In the genomic region with DNA sequence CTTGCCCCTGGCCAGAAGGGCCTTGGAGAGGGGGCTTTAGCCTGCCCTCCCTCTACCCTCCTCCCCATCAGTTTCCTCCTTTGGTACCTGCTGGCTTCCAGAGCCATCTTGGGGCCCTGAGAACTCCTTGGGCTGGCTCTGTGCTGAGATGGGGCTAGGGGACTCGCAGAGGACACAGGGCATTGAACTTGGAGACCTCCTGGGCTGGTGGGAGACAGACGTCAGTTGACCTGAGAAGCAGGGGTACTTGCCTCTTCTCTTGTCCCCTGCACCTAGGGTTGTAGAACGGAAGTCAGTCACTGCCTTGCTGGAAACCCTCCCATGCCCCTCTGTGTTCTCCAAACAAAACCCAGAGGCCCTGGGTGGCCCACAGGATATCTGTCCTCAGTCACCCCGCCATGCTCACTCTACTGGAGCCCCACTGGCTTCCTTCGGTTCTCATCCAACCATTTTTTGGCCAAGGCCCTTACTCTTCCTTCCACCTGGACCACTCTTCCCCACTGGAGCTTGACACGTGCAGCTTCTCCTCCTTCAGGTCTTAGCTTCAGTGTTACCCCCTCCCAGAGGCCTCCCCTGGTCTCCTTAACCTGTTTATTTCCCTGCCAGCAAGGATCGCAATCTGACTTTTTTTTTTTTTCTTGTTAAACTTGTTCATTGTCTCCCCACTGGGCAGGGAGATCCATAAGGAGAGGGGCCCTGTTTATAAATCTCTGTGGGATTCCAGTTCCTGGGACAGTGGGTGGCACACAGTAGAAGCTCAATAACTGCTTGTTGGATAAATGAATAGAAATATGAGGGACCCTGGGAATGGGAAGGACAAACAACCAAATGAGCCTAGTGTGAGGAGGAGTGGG, we compare ENCODE assay signal across 8 cellular contexts. TPM values are rescaled to one million over a fixed set of nuclear protein-coding genes. Genes with fewer than 3 reads are reported as not detected.
DNase-seq lines count a peak whose midpoint lies in the region; ATAC-seq, FAIRE-seq and TF ChIP-seq lines count a peak whose summit lies in the region.

No MANE protein-coding gene starts in this region.

- intact Hi-C loops in Panc1 (cut with micrococcal nuclease; ENCODE audit: unreplicated experiment): loop anchor here (2.0 kb wide), 1 partner anchor 62 kb away; a partner anchor contains a TSS

- no peak overlapping the region for H2AK5ac ChIP-seq in H9 (ENCODE audit: insufficient read length, low read length)

- no peaks in the 10 kb centered on the region for H3K27me3 ChIP-seq in H9 (ENCODE audit: insufficient read depth, low read length)
- H3K27me3 ChIP-seq in Panc1 (ENCODE audit: control insufficient read depth, insufficient read depth, low read length): no peaks in the 10 kb centered on the region

- H3K4ac ChIP-seq in H9 (ENCODE audit: low read depth, low read length): no peak overlapping the region

- H3K9ac ChIP-seq in H9 (ENCODE audit: extremely low read depth, insufficient read length, low read length): peak overlapping the region; percentile 60

- FAIRE-seq in GM12891 (lab: Jason Lieb, UNC): peak; percentile 5

- no peaks in the 10 kb centered on the region for H3K23me2 ChIP-seq in H9 (ENCODE audit: insufficient read length, low read depth, low read length, poor library complexity, severe bottlenecking)

- H3K79me2 ChIP-seq in H9 (ENCODE audit: insufficient read depth, low read length): peaks cover 5% of the 10 kb centered on the region; the same call in 1 of the 2 replicates

- H3K9me3 ChIP-seq in H9 (ENCODE audit: control insufficient read depth, low read depth, low read length) (no peaks in the 10 kb centered on the region), Panc1 (ENCODE audit: control insufficient read depth, insufficient read depth, low read depth, low read length) (no peaks in the 10 kb centered on the region; the same call in 1 of the 2 replicates)

- no peak overlapping the region for H2BK20ac ChIP-seq in H9 (ENCODE audit: low read depth, low read length, poor library complexity, severe bottlenecking)

- H4K5ac ChIP-seq in H9 (ENCODE audit: insufficient read length, low read depth, low read length): no peak overlapping the region

- WGBS in H9 (ENCODE audit: extremely low coverage, insufficient read length, low lambda C conversion rate): no CpG with 5 or more reads among the region's 7 CpGs

- no peak overlapping the region for H2AFZ ChIP-seq in H9 (ENCODE audit: low read length)

- H2BK15ac ChIP-seq in H9 (ENCODE audit: low read depth, low read length): no peak overlapping the region

- H3K4me1 Mint-ChIP-seq in H9 (peaks cover 20 to 23% of the 10 kb centered on the region in 2 experiments), nephron (peaks cover 25% of the 10 kb centered on the region)

- no peak overlapping the region; the same call in 1 of the 2 replicates for H3K14ac ChIP-seq in H9 (ENCODE audit: insufficient read depth, low read length)

- peak overlapping the region; percentile 86 to 92 for H3K4me3 Mint-ChIP-seq in H9
- H3K4me3 Mint-ChIP-seq in nephron: peak overlapping the region; percentile 93 to 95 (median 94)

- CTCF ChIA-PET in Panc1 (lab: Charles Lee): no interaction called here

- H3K36me3 ChIP-seq in Panc1 (ENCODE audit: control insufficient read depth, insufficient read depth, low read length): peaks cover 8% of the 10 kb centered on the region

- no peaks in the 10 kb centered on the region for H4K20me1 ChIP-seq in H9 (ENCODE audit: control insufficient read depth, insufficient read depth, insufficient read length)

- no peak overlapping the region for H3K27ac ChIP-seq in H9 (ENCODE audit: insufficient read length, low read depth, low read length)
- H3K27ac ChIP-seq in Panc1 (ENCODE audit: low read length): peak overlapping the region; percentile 92
- peak overlapping the region; percentile 90 to 96 for H3K27ac ChIP-seq in coronary artery

- no peak overlapping the region for H4K91ac ChIP-seq in H9 (ENCODE audit: insufficient read length, low read depth, low read length)

- no peak overlapping the region for H3K18ac ChIP-seq in H9 (ENCODE audit: insufficient read length, low read depth, low read length)

- H4K8ac ChIP-seq in H9 (replicated peaks; ENCODE audit: insufficient read length, low read depth, low read length): no peak overlapping the region

- H3K56ac ChIP-seq in H9 (ENCODE audit: insufficient read length, low read depth, low read length): no peak overlapping the region

- in situ Hi-C loops in Panc1 (cut with HindIII; ENCODE audit: low pct_unique_long_range_greater_than_20kb, low sequenced_read_pairs): no loop called here

- H3K27me3 Mint-ChIP-seq in H9 (ENCODE audit: low read depth) (no peaks in the 10 kb centered on the region; the same call in 1 of the 2 replicates), nephron (ENCODE audit: low read depth) (no peaks in the 10 kb centered on the region)

- DNase-seq in GM12891 (ENCODE audit: insufficient read length, low spot score): no peak
- DNase-seq in H9: no peak
- DNase-seq in Panc1 (ENCODE audit: low read depth, low spot score): no peak
- no peak for DNase-seq in coronary artery (ENCODE audit: low spot score)
- no peak for DNase-seq in 8988T
- no peak for DNase-seq in NCI-H187 (lab: John Stamatoyannopoulos, UW)
- no peak for DNase-seq in NCI-H1092 (lab: John Stamatoyannopoulos, UW)

- no peak overlapping the region for H2BK12ac ChIP-seq in H9 (ENCODE audit: insufficient read length, low read depth, low read length)

- H3T11ph ChIP-seq in H9 (ENCODE audit: low read length): no peak overlapping the region

- peak overlapping the region; percentile 90 to 94 for H3K4me3 ChIP-seq in Panc1 (ENCODE audit: low read depth in 2 of 2, low read length in 2 of 2)
- H3K4me3 ChIP-seq in coronary artery: peak overlapping the region; percentile 92

- ATAC-seq in Panc1: peak; percentile 9

- H3K36me3 Mint-ChIP-seq in H9 (ENCODE audit: insufficient read depth in 1 of 3, low read depth in 3 of 3): peaks cover 29 to 48% (median 32%) of the 10 kb centered on the region in 3 experiments
- H3K36me3 Mint-ChIP-seq in nephron (ENCODE audit: low read depth): peaks cover 43% of the 10 kb centered on the region

- H3K4me1 ChIP-seq in H9 (ENCODE audit: insufficient read depth, low read length): 0 out of 2 replicates have a peak, but pooled peaks cover 2% of the 10 kb centered on the region
- H3K4me1 ChIP-seq in Panc1 (ENCODE audit: control insufficient read depth, insufficient read depth, low read length): peaks cover 18% of the 10 kb centered on the region

- peak overlapping the region; percentile 87 for H3K4me2 ChIP-seq in H9 (ENCODE audit: insufficient read depth, insufficient read length, low read length)

- peaks cover under 1% of the 10 kb centered on the region for H3K79me1 ChIP-seq in H9 (ENCODE audit: insufficient read depth, low read depth, low read length, poor library complexity, severe bottlenecking)

- TF ChIP-seq CTCF in H9 (conservative IDR thresholded peaks at IDR 0.05) (no peak), Panc1 (IDR thresholded peaks at IDR 0.05) (no peak), coronary artery (IDR thresholded peaks at IDR 0.05) (no peak), nephron (IDR thresholded peaks at IDR 0.05; ENCODE audit: unreplicated experiment in 3 of 3) (no peak)

- BruUV-seq in Panc1 (replicated peaks; lab: Mats Ljungman, UMichigan): no TSS peak

- H3K9me3 Mint-ChIP-seq in H9 (peaks cover 5 to 11% of the 10 kb centered on the region in 2 experiments; a peak in 4 of 5 replicates), nephron (no peaks in the 10 kb centered on the region)

- H3K27ac Mint-ChIP-seq in H9: peak overlapping the region in 2 of 3 experiments; percentile 41 to 61; a peak in 3 of 7 replicates
- peak overlapping the region; percentile 84 to 89 (median 86) for H3K27ac Mint-ChIP-seq in nephron

- POLR2A ChIA-PET in Panc1 (lab: Charles Lee): interaction anchor here (0.7 kb wide), 2 partner anchors 28 to 54 kb away, joined by 6 read pairs; no protein-coding TSS in a partner anchor

- H2BK5ac ChIP-seq in H9 (ENCODE audit: insufficient read length, low read length): no peak overlapping the region

- no peak overlapping the region for H3K23ac ChIP-seq in H9 (ENCODE audit: insufficient read length, low read depth, low read length)

- no peak overlapping the region for H2BK120ac ChIP-seq in H9 (ENCODE audit: low read depth, low read length, poor library complexity, severe bottlenecking)

- no peak for TF ChIP-seq POLR2A in GM12891 (IDR thresholded peaks at IDR 0.05; ENCODE audit: low read depth, low read length)

TF ChIP-seq in GM12891, 5 proteins besides CTCF, POLR2A, EP300 and RAD21:
- 0 out of 2 replicates have a peak, but pooled peaks have one; percentile 0 for TF ChIP-seq SPI1 (IDR thresholded peaks at IDR 0.05; ENCODE audit: low read depth, low read length)
- no peak for TF ChIP-seq POLR2AphosphoS5 (IDR thresholded peaks at IDR 0.05; ENCODE audit: low read depth, low read length)

RNA-seq across cellular contexts. Expression of a gene that starts 1.0 kb away (rescaled TPM):
- 90.4 TPM for polyA plus RNA-seq in GM12891 (2012; ENCODE audit: low read depth, missing spikeins)
- 46.8 and 50.8 TPM in 2 replicates for total RNA-seq in H9 (2021)
- 97.1 TPM for total RNA-seq in Panc1 (2021; ENCODE audit: unreplicated experiment)
- 109 TPM for polyA plus RNA-seq in Panc1 (2012; ENCODE audit: insufficient read length)

RNA-seq across cellular contexts. Expression of a gene that starts 28.5 kb away (rescaled TPM):
- polyA plus RNA-seq in GM12891 (2012; ENCODE audit: low read depth, missing spikeins): 8.5 TPM
- total RNA-seq in H9 (2021): 20.0 and 20.8 TPM in 2 replicates
- total RNA-seq in Panc1 (2021; ENCODE audit: unreplicated experiment): 35.6 TPM
- polyA plus RNA-seq in Panc1 (2012; ENCODE audit: insufficient read length): 41.6 TPM

RNA-seq across cellular contexts. Expression of a gene that starts 53.3 kb away (rescaled TPM):
- 6.9 TPM for polyA plus RNA-seq in GM12891 (2012; ENCODE audit: low read depth, missing spikeins)
- total RNA-seq in H9 (2021): 16.8 and 17.9 TPM in 2 replicates
- 42.1 TPM for total RNA-seq in Panc1 (2021; ENCODE audit: unreplicated experiment)
- 32.8 TPM for polyA plus RNA-seq in Panc1 (2012; ENCODE audit: insufficient read length)
